In genomic region chr2:154740360-154740759, GRCh38 we compare ENCODE assay signal across 19 cellular contexts. TPM values are rescaled to one million over a fixed set of nuclear protein-coding genes. Genes with fewer than 3 reads are reported as not detected.
A peak's percentile ranks its signal among the peaks of the same experiment; 100 is the strongest.
DNase-seq lines count a peak whose midpoint lies in the region; ATAC-seq lines count a peak whose summit lies in the region.
"Had no signal": no experiment of that assay in that cellular context is flagged by ENCODE, and none has a peak within 500 bp of the region (broad histone marks: within the 10 kb centered on the region; RNA-seq: fewer than 3 reads in every experiment).

No MANE protein-coding gene starts in this region.

- DNase-seq in NCI-H82 (lab: John Stamatoyannopoulos, UW) = peak; percentile 27
- DNase-seq in NCI-H82 treated with DMSO at 0.1 percent for 48 hours (lab: John Stamatoyannopoulos, UW; ENCODE audit: unreplicated experiment) = no peak
- peak; percentile 98 for DNase-seq in NCI-H1694 treated with DMSO at 0.1 percent for 48 hours (lab: John Stamatoyannopoulos, UW)
- DNase-seq in NCI-H69 (lab: John Stamatoyannopoulos, UW) = peak; percentile 94
- peak; percentile 67 for DNase-seq in myocyte (ENCODE audit: low read depth)
- no peak for DNase-seq in NCI-H2227 (lab: John Stamatoyannopoulos, UW; ENCODE audit: unreplicated experiment)
- DNase-seq: DMS53, NCI-H1048, NCI-H2029, Right ventricle myocardium superior had no signal

- ATAC-seq in HG02588 (IDR thresholded peaks at IDR 0.05; ENCODE audit: unreplicated experiment) (no peak), HG02763 (IDR thresholded peaks at IDR 0.05; ENCODE audit: unreplicated experiment) (no peak)
- ATAC-seq: GM12878, Panc1, SK-N-SH treated with all-trans-retinoic acid at 6 μM for 48 hours had no signal

RNA-seq across cellular contexts. Expression of gene KCNJ3, which starts 41.9 kb away (rescaled TPM):
- 0.05 TPM in 1 of 2 replicates, not detected in the other for total RNA-seq in myocyte
- polyA plus RNA-seq in myocyte (2012) = 0.05 TPM
- total RNA-seq: A172; M059J; NCI-H460; T-helper 1 cell treated with Interleukin-12 subunit alpha and Interleukin-12 subunit beta and Interleukin-4 antibody, amounts not matched to agents 30 ng/mL and 1 ng/mL, for 36 hours had no signal

Comparison
In these comparisons a context has a peak if more than half of its experiments do, and no peak if none do; other contexts are left out.
1. DNase-seq: peak in NCI-H82 (single experiment), NCI-H1694 treated with DMSO at 0.1 percent for 48 hours (single experiment), NCI-H69 (single experiment) and myocyte (single experiment); none in NCI-H82 treated with DMSO at 0.1 percent for 48 hours (single experiment) and NCI-H2227 (single experiment).